In the genomic region with DNA sequence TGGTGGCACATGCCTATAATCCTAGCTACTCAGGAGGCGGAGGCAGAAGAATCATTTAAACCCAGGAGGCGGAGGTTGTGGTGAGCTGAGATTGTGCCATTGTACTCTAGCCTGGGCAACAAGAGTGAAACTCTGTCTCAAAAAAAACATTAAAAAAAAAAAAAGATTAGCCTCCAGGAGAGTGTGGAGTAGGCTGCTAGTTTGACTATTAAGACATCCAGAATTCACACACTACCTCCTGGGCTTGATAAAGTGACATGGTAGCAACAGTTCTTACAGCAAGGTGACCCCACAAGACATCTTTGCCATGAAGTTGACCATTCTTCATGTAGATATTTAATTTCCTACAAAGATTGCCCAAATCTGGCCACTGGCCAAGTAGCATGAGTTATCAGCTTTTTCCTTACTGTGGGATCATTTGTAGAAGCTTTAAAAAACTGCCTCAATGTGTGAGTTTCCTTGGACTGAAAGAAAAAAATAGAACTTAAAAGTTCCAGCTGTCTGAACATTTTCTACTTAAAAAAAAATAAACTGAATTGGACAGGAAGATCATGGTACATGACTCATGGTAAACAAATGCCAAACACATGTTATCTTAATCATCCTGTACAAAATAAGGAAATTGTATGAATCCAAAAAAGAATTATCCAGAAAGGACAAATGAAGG, we compare ENCODE assay signal across 9 cellular contexts. TPM values are rescaled to one million over a fixed set of nuclear protein-coding genes. Genes with fewer than 3 reads are reported as not detected.
A peak's percentile ranks its signal among the peaks of the same experiment; 100 is the strongest.
DNase-seq lines count a peak whose midpoint lies in the region; ATAC-seq and TF ChIP-seq lines count a peak whose summit lies in the region.
"Had no signal": no experiment of that assay in that cellular context is flagged by ENCODE, and none has a peak within 500 bp of the region (broad histone marks: within the 10 kb centered on the region; RNA-seq: fewer than 3 reads in every experiment).

No MANE protein-coding gene starts in this region.

- TF ChIP-seq CTCF in AG09309 (IDR thresholded peaks at IDR 0.05; ENCODE audit: control insufficient read depth, insufficient read depth, low read depth, low read length, missing control alignments), result no peak
- no peak for TF ChIP-seq CTCF in OCI-LY1 (IDR thresholded peaks at IDR 0.05; ENCODE audit: low read length)
- TF ChIP-seq CTCF in epithelial cell of esophagus (IDR thresholded peaks at IDR 0.05; ENCODE audit: insufficient read depth, low read depth, low read length, missing control alignments), result no peak
- TF ChIP-seq CTCF in nephron (IDR thresholded peaks at IDR 0.05; ENCODE audit: unreplicated experiment in 3 of 3), result no peak

- no peak overlapping the region for H2AFZ ChIP-seq in OCI-LY1 (ENCODE audit: low read length)

- H3K4me1 ChIP-seq in OCI-LY1 (ENCODE audit: insufficient read depth, low read length, severe bottlenecking), result peaks cover 94% of the 10 kb centered on the region

- H4K20me1 ChIP-seq in OCI-LY1 (ENCODE audit: insufficient read depth, low read length), result no peaks in the 10 kb centered on the region

- H3K27ac ChIP-seq in OCI-LY1 (ENCODE audit: low read depth, low read length, poor library complexity, severe bottlenecking), result peak overlapping the region; percentile 98

- no peaks in the 10 kb centered on the region for H3K27me3 Mint-ChIP-seq in nephron (ENCODE audit: low read depth)
- no peaks in the 10 kb centered on the region for H3K27me3 Mint-ChIP-seq in activated CD8-positive, alpha-beta memory T cell treated with anti-CD3 and anti-CD28 coated beads, Interleukin-2, amount 10 ng/mL, durations not matched to agents 7 days and 5 days
- H3K27me3 Mint-ChIP-seq: progenitor cell of endocrine pancreas had no signal

- no peaks in the 10 kb centered on the region for H3K9me3 ChIP-seq in OCI-LY1 (ENCODE audit: low read length)

- H3K4me1 Mint-ChIP-seq in nephron, result peaks cover 5% of the 10 kb centered on the region
- peaks cover 7% of the 10 kb centered on the region for H3K4me1 Mint-ChIP-seq in activated CD8-positive, alpha-beta memory T cell treated with anti-CD3 and anti-CD28 coated beads, Interleukin-2, amount 10 ng/mL, durations not matched to agents 7 days and 5 days

- CTCF ChIA-PET in activated CD8-positive, alpha-beta memory T cell treated with anti-CD3 and anti-CD28 coated beads, Interleukin-2, amount 10 ng/mL, durations not matched to agents 7 days and 5 days (lab: Charles Lee), result no interaction called here

- no peak overlapping the region for H3K4me3 ChIP-seq in AG09309 (ENCODE audit: control insufficient read depth, low read depth, low read length)
- peak overlapping the region; percentile 70 for H3K4me3 ChIP-seq in OCI-LY1 (ENCODE audit: low read depth, low read length, poor library complexity, severe bottlenecking)
- no peak overlapping the region for H3K4me3 ChIP-seq in epithelial cell of esophagus (ENCODE audit: low read length)

- H3K27me3 ChIP-seq in OCI-LY1 (ENCODE audit: insufficient read depth, low read length), result no peaks in the 10 kb centered on the region

- no peaks in the 10 kb centered on the region for H3F3A ChIP-seq in OCI-LY1 (ENCODE audit: insufficient read depth, low read length)

- H3K9me2 ChIP-seq in OCI-LY1 (ENCODE audit: low read depth, low read length), result no peaks in the 10 kb centered on the region

- no peak overlapping the region for H3K4me3 Mint-ChIP-seq in nephron
- H3K4me3 Mint-ChIP-seq in activated CD8-positive, alpha-beta memory T cell treated with anti-CD3 and anti-CD28 coated beads, Interleukin-2, amount 10 ng/mL, durations not matched to agents 7 days and 5 days, result no peak overlapping the region

- peak overlapping the region; percentile 51 for H3K4me2 ChIP-seq in OCI-LY1 (ENCODE audit: low read length)

- H3K36me3 ChIP-seq in OCI-LY1 (ENCODE audit: insufficient read depth, low read length), result peaks cover 26% of the 10 kb centered on the region

- H3K79me2 ChIP-seq in OCI-LY1 (ENCODE audit: insufficient read depth, low read length), result peaks cover 36% of the 10 kb centered on the region

- no peaks in the 10 kb centered on the region for H3K36me3 Mint-ChIP-seq in nephron (ENCODE audit: low read depth)
- H3K36me3 Mint-ChIP-seq in activated CD8-positive, alpha-beta memory T cell treated with anti-CD3 and anti-CD28 coated beads, Interleukin-2, amount 10 ng/mL, durations not matched to agents 7 days and 5 days, result no peaks in the 10 kb centered on the region

- ATAC-seq in GM21367 (IDR thresholded peaks at IDR 0.05; ENCODE audit: unreplicated experiment), result no peak
- no peak for ATAC-seq in activated CD8-positive, alpha-beta memory T cell treated with anti-CD3 and anti-CD28 coated beads, Interleukin-2, amount 10 ng/mL, durations not matched to agents 7 days and 5 days

- peaks cover 5% of the 10 kb centered on the region for H3K9me3 Mint-ChIP-seq in nephron
- no peaks in the 10 kb centered on the region for H3K9me3 Mint-ChIP-seq in activated CD8-positive, alpha-beta memory T cell treated with anti-CD3 and anti-CD28 coated beads, Interleukin-2, amount 10 ng/mL, durations not matched to agents 7 days and 5 days (ENCODE audit: low read depth)

- no peak overlapping the region; the same call in 1 of the 2 replicates for H3K9ac ChIP-seq in OCI-LY1 (ENCODE audit: low read length)

- peak; percentile 60 for DNase-seq in AG09309 (ENCODE audit: low read depth)
- DNase-seq in epithelial cell of esophagus (ENCODE audit: low read depth), result peak; percentile 58
- no peak for DNase-seq in GF-D8 (lab: John Stamatoyannopoulos, UW)
- DNase-seq in cerebellar cortex (ENCODE audit: low spot score), result no peak
- DNase-seq in activated CD8-positive, alpha-beta memory T cell treated with anti-CD3 and anti-CD28 coated beads, Interleukin-2, amount 10 ng/mL, durations not matched to agents 7 days and 5 days, result no peak

- H3K27ac Mint-ChIP-seq in nephron, result peak overlapping the region; percentile 46 to 68 (median 66)
- no peak overlapping the region for H3K27ac Mint-ChIP-seq in activated CD8-positive, alpha-beta memory T cell treated with anti-CD3 and anti-CD28 coated beads, Interleukin-2, amount 10 ng/mL, durations not matched to agents 7 days and 5 days
- H3K27ac Mint-ChIP-seq: progenitor cell of endocrine pancreas had no signal

RNA-seq across cellular contexts. Expression of a gene that starts 35.3 kb away (rescaled TPM):
- total RNA-seq in activated CD8-positive, alpha-beta memory T cell treated with anti-CD3 and anti-CD28 coated beads, Interleukin-2, amount 10 ng/mL, durations not matched to agents 7 days and 5 days, result 100 to 1,000 TPM in 1 of 2 experiments, 10 to 100 TPM in 1; 73.7 to 126 TPM

Comparison
In these comparisons a context has a peak if more than half of its experiments do, and no peak if none do; other contexts are left out.
1. DNase-seq: peak in AG09309 (single experiment) and epithelial cell of esophagus (single experiment); none in GF-D8 (single experiment), cerebellar cortex (single experiment) and activated CD8-positive, alpha-beta memory T cell treated with anti-CD3 and anti-CD28 coated beads, Interleukin-2, amount 10 ng/mL, durations not matched to agents 7 days and 5 days (single experiment).